Comparison of ENCODE assay signal across 1 cellular context in genomic region chr2:152701198-152701597, GRCh38.
TF ChIP-seq lines count a peak whose summit lies in the region.

No MANE protein-coding gene starts in this region.

TF ChIP-seq in IMR-90, 13 proteins besides CTCF, POLR2A, EP300 and RAD21:
- TF ChIP-seq CEBPB (IDR thresholded peaks at IDR 0.05; ENCODE audit: low read depth, low read length) = no peak
- TF ChIP-seq MAFK (IDR thresholded peaks at IDR 0.05; ENCODE audit: low read depth, low read length) = no peak
- TF ChIP-seq MXI1 (IDR thresholded peaks at IDR 0.05; ENCODE audit: borderline replicate concordance, low read depth, low read length) = no peak
- no peak for TF ChIP-seq RFX5 (IDR thresholded peaks at IDR 0.05; ENCODE audit: low read depth, low read length)
- TF ChIP-seq BHLHE40 (IDR thresholded peaks at IDR 0.05; ENCODE audit: low read depth, low read length) = no peak
- TF ChIP-seq NFE2L2 (IDR thresholded peaks at IDR 0.05; ENCODE audit: low read depth, low read length) = no peak
